In the genomic region with DNA sequence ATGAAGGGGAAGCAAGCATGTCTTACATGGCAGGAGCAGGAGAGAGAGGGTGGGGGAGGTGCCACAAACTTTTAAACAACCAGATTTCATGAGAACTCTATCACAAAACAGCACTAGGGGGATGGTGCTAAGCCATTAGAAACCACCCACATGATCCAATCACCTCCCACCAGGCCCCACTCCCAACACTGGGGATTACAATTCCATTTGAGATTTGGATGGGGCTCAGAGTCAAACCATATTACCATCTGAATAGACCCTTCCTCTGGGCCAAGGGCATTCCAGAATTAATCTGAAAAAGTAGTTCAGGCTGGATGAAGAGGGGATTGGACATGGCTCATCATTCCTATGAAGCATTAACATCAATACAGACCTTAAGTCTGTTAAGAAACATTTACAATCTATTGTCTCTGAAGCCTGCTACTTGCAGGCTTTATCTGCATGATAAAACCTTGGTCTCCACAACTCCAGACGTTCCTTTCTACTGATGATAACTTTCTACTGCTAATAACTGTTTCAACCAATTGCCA, we compare ENCODE assay signal across 30 cellular contexts.
"Had no signal": no experiment of that assay in that cellular context is flagged by ENCODE, and none has a peak within 500 bp of the region (broad histone marks: within the 10 kb centered on the region; RNA-seq: fewer than 3 reads in every experiment).

No MANE protein-coding gene starts in this region.

- H3K4me1 ChIP-seq: ascending aorta, gastrocnemius medialis, lower lobe of right lung, pancreas, prostate gland, sigmoid colon had no signal

- H3K36me3 Mint-ChIP-seq: activated naive CD8-positive, alpha-beta T cell treated with anti-CD3 and anti-CD28 coated beads for 36 hours; brain; natural killer cell; stimulated activated effector memory CD8-positive, alpha-beta T cell treated with anti-CD3 and anti-CD28 coated beads, Interleukin-12 subunit alpha, Interleukin-12 subunit beta, amount 100 ng/mL, for 72 hours had no signal

- H3K4me3 ChIP-seq: ascending aorta, cardiac muscle cell, coronary artery, dorsolateral prefrontal cortex, gastrocnemius medialis, lower lobe of right lung, pancreas, prostate gland, sigmoid colon, upper lobe of left lung had no signal

- H3K9me3 Mint-ChIP-seq: activated naive CD4-positive, alpha-beta T cell treated with anti-CD3 and anti-CD28 coated beads for 36 hours; natural killer cell; stimulated activated effector memory CD8-positive, alpha-beta T cell treated with anti-CD3 and anti-CD28 coated beads, Interleukin-12 subunit alpha, Interleukin-12 subunit beta, amount 100 ng/mL, for 72 hours; stimulated activated naive CD8-positive, alpha-beta T cell treated with anti-CD3 and anti-CD28 coated beads, Interleukin-15, Interleukin-2, amounts not matched to agents 100 ng/mL and 50 ng/mL, for 24 hours had no signal

- H3K4me1 Mint-ChIP-seq: brain had no signal

- H3K36me3 ChIP-seq: ascending aorta, cardiac muscle cell, gastrocnemius medialis, lower lobe of right lung, neutrophil, pancreas, prostate gland, sigmoid colon, upper lobe of left lung had no signal

- H3K4me3 Mint-ChIP-seq: activated naive CD4-positive, alpha-beta T cell treated with anti-CD3 and anti-CD28 coated beads for 36 hours; activated naive CD8-positive, alpha-beta T cell treated with anti-CD3 and anti-CD28 coated beads for 36 hours; brain; natural killer cell; stimulated activated effector memory CD8-positive, alpha-beta T cell treated with anti-CD3 and anti-CD28 coated beads, Interleukin-12 subunit alpha, Interleukin-12 subunit beta, amount 100 ng/mL, for 72 hours; stimulated activated naive CD8-positive, alpha-beta T cell treated with anti-CD3 and anti-CD28 coated beads, Interleukin-15, Interleukin-2, amounts not matched to agents 100 ng/mL and 50 ng/mL, for 24 hours had no signal

- ATAC-seq: gastrocnemius medialis; left lobe of liver; lower lobe of right lung; natural killer cell; pancreas; stimulated activated effector memory CD8-positive, alpha-beta T cell treated with anti-CD3 and anti-CD28 coated beads, Interleukin-12 subunit alpha, Interleukin-12 subunit beta, amount 100 ng/mL, for 72 hours had no signal

- H3K27me3 ChIP-seq: ascending aorta, cardiac muscle cell, dorsolateral prefrontal cortex, gastrocnemius medialis, neutrophil, pancreas, sigmoid colon, upper lobe of left lung had no signal

- H3K27ac ChIP-seq: ascending aorta, cardiac muscle cell, coronary artery, dorsolateral prefrontal cortex, gastrocnemius medialis, lower lobe of right lung, neutrophil, pancreas, prostate gland, sigmoid colon, upper lobe of left lung had no signal

- H3K27ac Mint-ChIP-seq: activated naive CD4-positive, alpha-beta T cell treated with anti-CD3 and anti-CD28 coated beads for 36 hours; activated naive CD8-positive, alpha-beta T cell treated with anti-CD3 and anti-CD28 coated beads for 36 hours; brain; natural killer cell; stimulated activated effector memory CD8-positive, alpha-beta T cell treated with anti-CD3 and anti-CD28 coated beads, Interleukin-12 subunit alpha, Interleukin-12 subunit beta, amount 100 ng/mL, for 72 hours; stimulated activated naive CD8-positive, alpha-beta T cell treated with anti-CD3 and anti-CD28 coated beads, Interleukin-15, Interleukin-2, amounts not matched to agents 100 ng/mL and 50 ng/mL, for 24 hours had no signal

- DNase-seq: activated CD4-positive, alpha-beta T cell treated with anti-CD3 and anti-CD28 coated beads for 4 hours; activated CD4-positive, alpha-beta T cell treated with anti-CD3 and anti-CD28 coated beads, Interleukin-2, amount 50 U/mL, for 48 hours; activated CD8-positive, alpha-beta memory T cell treated with anti-CD3 and anti-CD28 coated beads for 24 hours; activated effector memory CD4-positive, alpha-beta T cell treated with Interleukin-2 at 50 U/mL for 16 hours; activated naive CD4-positive, alpha-beta T cell treated with anti-CD3 and anti-CD28 coated beads for 36 hours; activated naive CD8-positive, alpha-beta T cell treated with anti-CD3 and anti-CD28 coated beads for 36 hours; cerebellar nuclear complex; dorsolateral prefrontal cortex; effector memory CD4-positive, alpha-beta T cell; gastrocnemius medialis; glutamatergic neuron; kidney glomerular epithelial cell; lower lobe of right lung; mesenchymal stem cell; natural killer cell; pancreas; retina; sigmoid colon; small intestine; stimulated activated CD4-positive, alpha-beta T cell treated with anti-CD3 and anti-CD28 coated beads, Interleukin-4, amount 100 ng/mL, for 24 hours; upper lobe of left lung had no signal

- H3K9me3 ChIP-seq: ascending aorta, gastrocnemius medialis, lower lobe of right lung, neutrophil, pancreas, prostate gland, sigmoid colon, upper lobe of left lung had no signal
